In the genomic region with DNA sequence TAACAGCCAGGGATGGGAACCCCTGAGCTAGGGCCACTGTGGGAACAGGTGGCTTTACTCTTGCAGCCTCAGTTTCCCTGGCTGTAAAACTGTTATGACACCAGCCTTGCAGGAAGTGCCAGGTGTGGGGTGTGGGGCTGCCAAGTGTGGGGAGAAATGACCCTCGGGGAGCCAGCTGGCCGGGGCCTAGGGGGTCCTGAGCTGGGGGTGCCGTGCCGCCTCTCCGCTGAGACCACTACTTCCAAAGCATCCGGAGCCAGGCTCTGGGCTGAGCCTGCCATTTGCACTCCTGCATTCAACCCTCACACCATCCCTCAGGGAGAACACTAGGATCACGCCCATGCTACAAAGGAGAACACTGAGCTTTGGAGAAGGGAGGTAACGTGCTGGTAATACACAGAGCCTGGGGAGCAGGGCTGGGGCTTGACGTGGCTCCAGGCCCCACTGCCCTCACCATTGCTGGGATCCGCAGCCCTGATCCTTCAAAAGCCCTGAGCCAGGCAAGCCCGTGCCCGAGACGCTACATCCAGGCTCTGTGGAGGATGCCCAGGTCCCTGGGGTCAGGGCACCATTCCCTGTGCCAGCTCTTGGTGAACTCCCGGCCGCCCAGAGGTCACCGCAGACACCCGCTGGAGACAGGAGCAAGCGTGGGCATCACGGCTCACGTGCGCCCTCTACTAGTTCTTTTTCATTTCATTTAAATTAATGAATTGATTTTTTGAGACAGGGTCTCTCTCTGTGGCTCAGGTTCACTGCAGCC, we compare ENCODE assay signal across 8 cellular contexts. TPM values are rescaled to one million over a fixed set of nuclear protein-coding genes. Genes with fewer than 3 reads are reported as not detected.
DNase-seq lines count a peak whose midpoint lies in the region; ATAC-seq and TF ChIP-seq lines count a peak whose summit lies in the region.

No MANE protein-coding gene starts in this region.

- peaks cover 3% of the 10 kb centered on the region for H3K27me3 Mint-ChIP-seq in activated CD4-positive, alpha-beta T cell treated with anti-CD3 and anti-CD28 coated beads, Interleukin-2, amount 10 ng/mL, durations not matched to agents 7 days and 5 days

- H3K9me3 ChIP-seq in lower lobe of right lung, result no peaks in the 10 kb centered on the region

- intact Hi-C loops in lower lobe of right lung (cut with DNase I), result no loop called here

- no peak overlapping the region for H3K27ac ChIP-seq in lower lobe of right lung

- H3K4me1 ChIP-seq in lower lobe of right lung, result peaks cover 10% of the 10 kb centered on the region

- in situ Hi-C loops in ACHN (cut with HindIII; ENCODE audit: low pct_ligation_motif_present, low pct_unique_long_range_greater_than_20kb, low sequenced_read_pairs), result no loop called here

- no peak overlapping the region for H3K4me3 Mint-ChIP-seq in activated CD4-positive, alpha-beta T cell treated with anti-CD3 and anti-CD28 coated beads, Interleukin-2, amount 10 ng/mL, durations not matched to agents 7 days and 5 days

- no peak overlapping the region for H3K27ac Mint-ChIP-seq in activated CD4-positive, alpha-beta T cell treated with anti-CD3 and anti-CD28 coated beads, Interleukin-2, amount 10 ng/mL, durations not matched to agents 7 days and 5 days

- H3K36me3 ChIP-seq in lower lobe of right lung, result no peaks in the 10 kb centered on the region

- H3K4me1 Mint-ChIP-seq in activated CD4-positive, alpha-beta T cell treated with anti-CD3 and anti-CD28 coated beads, Interleukin-2, amount 10 ng/mL, durations not matched to agents 7 days and 5 days, result peaks cover 5% of the 10 kb centered on the region

- DNase-seq in ACHN (peak; percentile 72), GM19240 (ENCODE audit: insufficient read length, low spot score) (peak; percentile 83), NCI-H524 treated with DMSO at 0.1 percent for 48 hours (lab: John Stamatoyannopoulos, UW) (peak; percentile 60), dermis blood vessel endothelial cell (peak; percentile 81), lower lobe of right lung (peak; percentile 83)
- peak; percentile 72 for DNase-seq in activated CD4-positive, alpha-beta T cell treated with anti-CD3 and anti-CD28 coated beads, Interleukin-2, amount 10 ng/mL, durations not matched to agents 7 days and 5 days
- peak; percentile 42 for DNase-seq in stimulated activated CD8-positive, alpha-beta memory T cell treated with anti-CD3 and anti-CD28 coated beads, Interleukin-12 subunit alpha, Interleukin-12 subunit beta, amount 100 ng/mL, for 1 hour (ENCODE audit: low read depth)

- no peaks in the 10 kb centered on the region for H3K36me3 Mint-ChIP-seq in activated CD4-positive, alpha-beta T cell treated with anti-CD3 and anti-CD28 coated beads, Interleukin-2, amount 10 ng/mL, durations not matched to agents 7 days and 5 days (ENCODE audit: low read depth)

- peak; percentile 71 for TF ChIP-seq CTCF in lower lobe of right lung (IDR thresholded peaks at IDR 0.05)

- ATAC-seq in lower lobe of right lung (peak; percentile 74 to 78), GM19035 (IDR thresholded peaks at IDR 0.05; ENCODE audit: unreplicated experiment) (no peak)

- no peaks in the 10 kb centered on the region for H3K9me3 Mint-ChIP-seq in activated CD4-positive, alpha-beta T cell treated with anti-CD3 and anti-CD28 coated beads, Interleukin-2, amount 10 ng/mL, durations not matched to agents 7 days and 5 days

- H3K27me3 ChIP-seq in lower lobe of right lung (ENCODE audit: low read depth), result peaks cover 4% of the 10 kb centered on the region

- CTCF ChIA-PET in activated CD4-positive, alpha-beta T cell treated with anti-CD3 and anti-CD28 coated beads, Interleukin-2, amount 10 ng/mL, durations not matched to agents 7 days and 5 days (lab: Charles Lee), result interaction anchor here (1.1 to 1.9 kb wide), 2 partner anchors 24 to 102 kb away, joined by 3 to 6 read pairs; no protein-coding TSS in a partner anchor

- POLR2A ChIA-PET in activated CD4-positive, alpha-beta T cell treated with anti-CD3 and anti-CD28 coated beads, Interleukin-2, amount 10 ng/mL, durations not matched to agents 7 days and 5 days (lab: Charles Lee), result no interaction called here

- no peak overlapping the region for H3K4me3 ChIP-seq in lower lobe of right lung

RNA-seq across cellular contexts. Expression of a gene that starts 28.8 kb away (rescaled TPM):
- 10 to 100 TPM; 49.3 to 50.0 TPM for total RNA-seq in activated CD4-positive, alpha-beta T cell treated with anti-CD3 and anti-CD28 coated beads, Interleukin-2, amount 10 ng/mL, durations not matched to agents 7 days and 5 days
- total RNA-seq in dermis blood vessel endothelial cell (6.6 and 8.6 TPM in 2 replicates), lower lobe of right lung (1.1 TPM)

RNA-seq across cellular contexts. Expression of a gene that starts 33.3 kb away (rescaled TPM):
- 1 to 10 TPM; 1.6 to 1.7 TPM for total RNA-seq in activated CD4-positive, alpha-beta T cell treated with anti-CD3 and anti-CD28 coated beads, Interleukin-2, amount 10 ng/mL, durations not matched to agents 7 days and 5 days
- 9.4 and 12.4 TPM in 2 replicates for total RNA-seq in dermis blood vessel endothelial cell
- total RNA-seq in lower lobe of right lung, result 1.5 TPM
